In the genomic region with DNA sequence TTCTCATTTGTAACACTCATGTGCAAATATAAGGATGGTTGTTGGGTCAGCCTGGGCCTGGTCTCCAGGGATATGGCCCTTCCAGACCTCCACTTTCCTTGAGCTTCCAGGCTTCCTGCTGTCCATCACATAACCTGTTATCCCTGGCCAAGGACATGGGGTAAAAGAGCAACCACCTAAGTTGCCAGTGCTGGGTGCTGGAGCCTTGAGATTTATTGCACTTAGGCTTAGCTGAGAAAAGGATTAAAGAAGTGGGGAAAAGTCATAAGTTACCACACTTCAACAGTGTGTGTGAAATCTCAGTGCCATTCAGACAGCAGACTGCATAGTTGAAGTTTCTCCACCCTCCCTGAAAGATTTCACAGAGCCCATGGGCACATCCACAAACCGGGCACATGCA, we compare ENCODE assay signal across 1 cellular context.
TF ChIP-seq lines count a peak whose summit lies in the region.

No MANE protein-coding gene starts in this region.

TF ChIP-seq in H1, 55 proteins besides CTCF, POLR2A, EP300 and RAD21:
- TF ChIP-seq BCL11A (IDR thresholded peaks at IDR 0.05; ENCODE audit: low read depth in 2 of 2, low read length in 2 of 2) (no peak), SP1 (IDR thresholded peaks at IDR 0.05; ENCODE audit: low read depth, low read length) (no peak), RXRA (IDR thresholded peaks at IDR 0.05; ENCODE audit: insufficient read depth, low read depth, low read length) (no peak), PHF8 (conservative IDR thresholded peaks at IDR 0.05; ENCODE audit: low read depth, low read length) (no peak), JUND (IDR thresholded peaks at IDR 0.05; ENCODE audit: low read length) (no peak), POLR2AphosphoS5 (IDR thresholded peaks at IDR 0.05; ENCODE audit: low read depth, low read length) (no peak), RBBP5 (IDR thresholded peaks at IDR 0.05; ENCODE audit: borderline replicate concordance, low read depth, low read length) (no peak), CEBPB (IDR thresholded peaks at IDR 0.05; ENCODE audit: low read depth, low read length) (no peak), EZH2 (IDR thresholded peaks at IDR 0.05; ENCODE audit: low read depth, low read length, severe bottlenecking) (no peak), NRF1 (IDR thresholded peaks at IDR 0.05; ENCODE audit: low read depth, low read length) (no peak), SRF (IDR thresholded peaks at IDR 0.05; ENCODE audit: low read depth, low read length) (no peak)
- TF ChIP-seq, protein P1, sequence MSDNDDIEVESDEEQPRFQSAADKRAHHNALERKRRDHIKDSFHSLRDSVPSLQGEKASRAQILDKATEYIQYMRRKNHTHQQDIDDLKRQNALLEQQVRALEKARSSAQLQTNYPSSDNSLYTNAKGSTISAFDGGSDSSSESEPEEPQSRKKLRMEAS (IDR thresholded peaks at IDR 0.05), result no peak
